ENCODE assay signal across 10 cellular contexts in genomic region chr3:152300029-152300764, GRCh38. TPM values are rescaled to one million over a fixed set of nuclear protein-coding genes. Genes with fewer than 3 reads are reported as not detected.
DNase-seq lines count a peak whose midpoint lies in the region; ATAC-seq and TF ChIP-seq lines count a peak whose summit lies in the region.
"Had no signal": no experiment of that assay in that cellular context is flagged by ENCODE, and none has a peak within 500 bp of the region (broad histone marks: within the 10 kb centered on the region; RNA-seq: fewer than 3 reads in every experiment).

No MANE protein-coding gene starts in this region.

- H3K9me3 ChIP-seq in heart left ventricle: no peaks in the 10 kb centered on the region
- no peaks in the 10 kb centered on the region for H3K9me3 ChIP-seq in right lobe of liver
- H3K9me3 ChIP-seq in upper lobe of right lung: no peaks in the 10 kb centered on the region
- H3K9me3 ChIP-seq in endodermal cell (ENCODE audit: control insufficient read depth, low read length): no peaks in the 10 kb centered on the region

- DNase-seq in heart left ventricle (no peak), Right ventricle myocardium inferior (ENCODE audit: missing footprints) (no peak), right lobe of liver (no peak), upper lobe of right lung (no peak), endodermal cell (no peak), NCI-H2171 (lab: John Stamatoyannopoulos, UW) (no peak), NCI-H2107 (lab: John Stamatoyannopoulos, UW) (no peak)
- DNase-seq: hippocampal formation; NK-92 treated with Interleukin-12 subunit alpha and Interleukin-12 subunit beta, amount 100 ng/mL, for 24 hours had no signal

- WGBS in heart left ventricle, 4 donors: 44 to 54% (median 48%) methylated on average over 8 of the region's 8 CpGs
- 31% methylated on average over 8 of the region's 8 CpGs for WGBS in right lobe of liver (ENCODE audit: insufficient coverage, low coverage, low lambda C conversion rate, missing lambda C conversion rate)
- 92 to 95% methylated on average over 6 to 8 of the region's 8 CpGs for WGBS in endodermal cell (ENCODE audit: insufficient coverage in 1 of 2, insufficient read length in 1 of 2), 2 experiments

- H3K4me1 ChIP-seq in heart left ventricle: peaks cover 7 to 100% (median 77%) of the 10 kb centered on the region in 12 donors
- peaks cover 0 to 32% (median 5%) of the 10 kb centered on the region in 4 donors for H3K4me1 ChIP-seq in right lobe of liver
- peaks cover 92% of the 10 kb centered on the region for H3K4me1 ChIP-seq in upper lobe of right lung
- peaks cover 3% of the 10 kb centered on the region for H3K4me1 ChIP-seq in endodermal cell (ENCODE audit: control insufficient read depth, insufficient read depth, low read length)

- H3K4me3 Mint-ChIP-seq in activated T-helper 17 cell treated with anti-CD3 and anti-CD28 coated beads, Interleukin-2, amount 50 U/mL, for 72 hours: peak overlapping the region; percentile 94
- H3K4me3 Mint-ChIP-seq in endodermal cell: no peak overlapping the region

- TF ChIP-seq POLR2A in heart left ventricle (IDR thresholded peaks at IDR 0.05) (no peak), right lobe of liver (IDR thresholded peaks at IDR 0.05) (no peak)

- H3K27me3 ChIP-seq in heart left ventricle (no peaks in the 10 kb centered on the region), right lobe of liver (no peaks in the 10 kb centered on the region), upper lobe of right lung (no peaks in the 10 kb centered on the region), endodermal cell (ENCODE audit: control insufficient read depth, insufficient read depth, low read length, poor library complexity, severe bottlenecking) (peaks cover 89% of the 10 kb centered on the region)

- no peak for TF ChIP-seq CTCF in heart left ventricle (IDR thresholded peaks at IDR 0.05)
- no peak for TF ChIP-seq CTCF in right lobe of liver (IDR thresholded peaks at IDR 0.05)
- no peak for TF ChIP-seq CTCF in upper lobe of right lung (IDR thresholded peaks at IDR 0.05)
- no peak for TF ChIP-seq CTCF in endodermal cell (conservative IDR thresholded peaks at IDR 0.05)

- H3K27ac ChIP-seq in heart left ventricle: peak overlapping the region in 11 of 12 donors; percentile 71 to 91 (median 84)
- H3K27ac ChIP-seq in right lobe of liver: peak overlapping the region; percentile 77 to 91 (median 89)
- peak overlapping the region; percentile 39 for H3K27ac ChIP-seq in upper lobe of right lung
- no peak overlapping the region for H3K27ac ChIP-seq in endodermal cell (ENCODE audit: low read depth, low read length)

- H3K36me3 ChIP-seq in heart left ventricle (peaks cover 0 to 20% (median 5%) of the 10 kb centered on the region in 9 donors), right lobe of liver (no peaks in the 10 kb centered on the region), upper lobe of right lung (peaks cover 22% of the 10 kb centered on the region), endodermal cell (ENCODE audit: control insufficient read depth, insufficient read depth, low read length) (no peaks in the 10 kb centered on the region)

- intact Hi-C loops in heart left ventricle (cut with DNase I): loop anchor here in 2 of 10 donors (5.0 to 10.0 kb wide), 2 partner anchors 33 to 135 kb away; partner anchors contain the start of gene MBNL1 (in 1 of the 2)
- intact Hi-C loops in Right ventricle myocardium inferior (cut with DNase I): loop anchor here (10.0 kb wide), 1 partner anchor 145 kb away; no protein-coding TSS in a partner anchor
- intact Hi-C loops in right lobe of liver (cut with DNase I): no loop called here
- intact Hi-C loops in upper lobe of right lung (cut with DNase I): no loop called here

- H3K9me3 Mint-ChIP-seq in activated T-helper 17 cell treated with anti-CD3 and anti-CD28 coated beads, Interleukin-2, amount 50 U/mL, for 72 hours: no peaks in the 10 kb centered on the region
- no peaks in the 10 kb centered on the region for H3K9me3 Mint-ChIP-seq in endodermal cell

- peak overlapping the region in 10 of 12 donors; percentile 16 to 59 (median 48) for H3K4me3 ChIP-seq in heart left ventricle
- H3K4me3 ChIP-seq in right lobe of liver: peak overlapping the region; percentile 29 to 53 (median 37)
- H3K4me3 ChIP-seq in upper lobe of right lung: peak overlapping the region; percentile 29
- H3K4me3 ChIP-seq in endodermal cell (ENCODE audit: low read length): no peak overlapping the region

- peak overlapping the region; percentile 94 for H3K27ac Mint-ChIP-seq in activated T-helper 17 cell treated with anti-CD3 and anti-CD28 coated beads, Interleukin-2, amount 50 U/mL, for 72 hours
- H3K27ac Mint-ChIP-seq in endodermal cell: no peak overlapping the region

- H3K4me1 Mint-ChIP-seq in activated T-helper 17 cell treated with anti-CD3 and anti-CD28 coated beads, Interleukin-2, amount 50 U/mL, for 72 hours: peaks cover 52% of the 10 kb centered on the region
- H3K4me1 Mint-ChIP-seq in endodermal cell: peaks cover 39% of the 10 kb centered on the region

- no peak overlapping the region for H3K9ac ChIP-seq in endodermal cell (ENCODE audit: extremely low read depth, low read length, poor library complexity, severe bottlenecking)

- ATAC-seq in heart left ventricle (no peak), Right ventricle myocardium inferior (no peak), right lobe of liver (no peak), upper lobe of right lung (no peak)
- ATAC-seq in activated T-helper 17 cell treated with anti-CD3 and anti-CD28 coated beads, Interleukin-2, amount 50 U/mL, for 72 hours (replicated peaks): no peak

- peaks cover 78% of the 10 kb centered on the region for H3K36me3 Mint-ChIP-seq in activated T-helper 17 cell treated with anti-CD3 and anti-CD28 coated beads, Interleukin-2, amount 50 U/mL, for 72 hours (ENCODE audit: low read depth)
- H3K36me3 Mint-ChIP-seq in endodermal cell (ENCODE audit: low read depth): no peaks in the 10 kb centered on the region

- H3K27me3 Mint-ChIP-seq in activated T-helper 17 cell treated with anti-CD3 and anti-CD28 coated beads, Interleukin-2, amount 50 U/mL, for 72 hours: no peaks in the 10 kb centered on the region
- H3K27me3 Mint-ChIP-seq in endodermal cell (ENCODE audit: insufficient read depth): peaks cover 78% of the 10 kb centered on the region

RNA-seq across cellular contexts. Expression of gene MBNL1, which starts 31.5 kb away (rescaled TPM):
- total RNA-seq in heart left ventricle (100 to 1,000 TPM; 156 to 416 (median 193) TPM), Right ventricle myocardium inferior (180 TPM), right lobe of liver (10 to 100 TPM; 49.9 to 89.6 (median 63.2) TPM), upper lobe of right lung (229 TPM), endodermal cell (1 to 10 TPM; 1.3 to 4.9 TPM)
- polyA plus RNA-seq in heart left ventricle: 10 to 100 TPM; 46.8 to 64.7 TPM
- 100 to 1,000 TPM; 322 to 452 TPM for total RNA-seq in activated T-helper 17 cell treated with anti-CD3 and anti-CD28 coated beads, Interleukin-2, amount 50 U/mL, for 72 hours
- polyA plus RNA-seq in endodermal cell (2013, experiment 1 of 2): 15.2 TPM
- polyA plus RNA-seq in endodermal cell (2013, experiment 2 of 2): 13.7 TPM

Comparison
In these comparisons a context has a peak if more than half of its experiments do, and no peak if none do; other contexts are left out.
1. RNA of gene MBNL1, which starts 31.5 kb away (total RNA-seq): 322 to 452 TPM in activated T-helper 17 cell treated with anti-CD3 and anti-CD28 coated beads, Interleukin-2, amount 50 U/mL, for 72 hours, 229 TPM in upper lobe of right lung (single experiment), 156 to 416 TPM in heart left ventricle, 180 TPM in Right ventricle myocardium inferior (single experiment) and 49.9 to 89.6 TPM in right lobe of liver; 1.3 to 4.9 TPM in endodermal cell; every median in the first group is over 4 times any median in the second.